Comparison of ENCODE assay signal across 30 cellular contexts in the genomic region with DNA sequence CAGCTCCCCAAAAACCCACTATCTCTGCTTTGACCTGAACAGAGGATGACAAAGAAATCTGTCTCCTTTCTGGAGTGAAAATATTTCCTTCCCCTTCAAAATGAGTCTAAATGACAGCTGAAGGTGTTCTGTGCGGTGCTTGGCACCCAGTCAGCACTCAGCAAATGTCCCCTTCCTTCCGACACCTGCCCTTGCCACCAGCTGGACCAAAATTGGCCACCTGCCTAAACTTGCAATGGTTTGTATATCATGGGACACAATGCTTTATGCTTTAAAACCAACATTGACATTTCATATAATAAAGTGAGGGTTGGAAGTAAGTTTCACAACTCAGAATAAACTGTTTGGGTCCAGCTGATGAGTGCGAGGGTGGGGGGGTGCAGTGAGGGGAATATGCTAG. TPM values are rescaled to one million over a fixed set of nuclear protein-coding genes. Genes with fewer than 3 reads are reported as not detected.
DNase-seq lines count a peak whose midpoint lies in the region; ATAC-seq and TF ChIP-seq lines count a peak whose summit lies in the region.
"Had no signal": no experiment of that assay in that cellular context is flagged by ENCODE, and none has a peak within 500 bp of the region (broad histone marks: within the 10 kb centered on the region; RNA-seq: fewer than 3 reads in every experiment).

No MANE protein-coding gene starts in this region.

- no peaks in the 10 kb centered on the region for H3K4me1 ChIP-seq in GM23338 (ENCODE audit: insufficient read depth)
- H3K4me1 ChIP-seq: body of pancreas, gastrocnemius medialis, HAP-1, neural progenitor cell, uterus had no signal

- no peaks in the 10 kb centered on the region for H3K79me2 ChIP-seq in GM23338 (replicated peaks; ENCODE audit: insufficient read depth)
- H3K79me2 ChIP-seq: hepatocyte had no signal

- ATAC-seq in GM23338, result no peak
- peak; percentile 73 for ATAC-seq in left colon
- ATAC-seq in HG02938 (IDR thresholded peaks at IDR 0.05; ENCODE audit: unreplicated experiment), result no peak
- ATAC-seq: body of pancreas; gastrocnemius medialis; left cardiac atrium; Panc1; sciatic nerve; stimulated activated effector memory CD8-positive, alpha-beta T cell treated with anti-CD3 and anti-CD28 coated beads, Interleukin-12 subunit alpha, Interleukin-12 subunit beta, amount 100 ng/mL, for 72 hours; T-cell had no signal

- no peaks in the 10 kb centered on the region for H3K36me3 Mint-ChIP-seq in GM23338 (ENCODE audit: low read depth)
- H3K36me3 Mint-ChIP-seq: neural progenitor cell; stimulated activated effector memory CD8-positive, alpha-beta T cell treated with anti-CD3 and anti-CD28 coated beads, Interleukin-12 subunit alpha, Interleukin-12 subunit beta, amount 100 ng/mL, for 72 hours; T-cell had no signal

- no peak overlapping the region for H3K4me3 Mint-ChIP-seq in GM23338
- H3K4me3 Mint-ChIP-seq: neural progenitor cell; stimulated activated effector memory CD8-positive, alpha-beta T cell treated with anti-CD3 and anti-CD28 coated beads, Interleukin-12 subunit alpha, Interleukin-12 subunit beta, amount 100 ng/mL, for 72 hours; T-cell had no signal

- H3K27ac Mint-ChIP-seq in GM23338, result no peak overlapping the region
- H3K27ac Mint-ChIP-seq: neural progenitor cell; stimulated activated effector memory CD8-positive, alpha-beta T cell treated with anti-CD3 and anti-CD28 coated beads, Interleukin-12 subunit alpha, Interleukin-12 subunit beta, amount 100 ng/mL, for 72 hours; T-cell had no signal

- no peaks in the 10 kb centered on the region for H3K9me3 Mint-ChIP-seq in GM23338
- H3K9me3 Mint-ChIP-seq: neural progenitor cell; stimulated activated effector memory CD8-positive, alpha-beta T cell treated with anti-CD3 and anti-CD28 coated beads, Interleukin-12 subunit alpha, Interleukin-12 subunit beta, amount 100 ng/mL, for 72 hours; T-cell had no signal

- H2AFZ ChIP-seq in GM23338, result 0 out of 2 replicates have a peak overlapping the region, but pooled peaks have one; percentile 56
- H2AFZ ChIP-seq: hepatocyte, neural progenitor cell had no signal

- no peaks in the 10 kb centered on the region for H3K27me3 ChIP-seq in GM23338 (ENCODE audit: insufficient read depth)
- H3K27me3 ChIP-seq: body of pancreas, gastrocnemius medialis, hepatocyte, uterus had no signal

- no peaks in the 10 kb centered on the region for H4K20me1 ChIP-seq in GM23338 (replicated peaks; ENCODE audit: insufficient read depth)

- H3F3A ChIP-seq in GM23338 (replicated peaks; ENCODE audit: low read depth), result no peaks in the 10 kb centered on the region

- no peaks in the 10 kb centered on the region for H3K4me1 Mint-ChIP-seq in GM23338
- H3K4me1 Mint-ChIP-seq: neural progenitor cell; stimulated activated effector memory CD8-positive, alpha-beta T cell treated with anti-CD3 and anti-CD28 coated beads, Interleukin-12 subunit alpha, Interleukin-12 subunit beta, amount 100 ng/mL, for 72 hours; T-cell had no signal

- H3K9me2 ChIP-seq in GM23338 (ENCODE audit: insufficient read depth), result no peaks in the 10 kb centered on the region

- H3K4me3 ChIP-seq in GM23338, result no peak overlapping the region
- H3K4me3 ChIP-seq: body of pancreas, gastrocnemius medialis, HAP-1, hepatocyte, neural progenitor cell, SJCRH30, uterus had no signal

- no peak overlapping the region for H3K4me2 ChIP-seq in GM23338
- H3K4me2 ChIP-seq: hepatocyte, neural progenitor cell had no signal

- DNase-seq in DMS153 (lab: John Stamatoyannopoulos, UW), result peak; percentile 8
- DNase-seq in GM23338 (ENCODE audit: low spot score), result no peak
- peak; percentile 60 for DNase-seq in NCI-H69 (lab: John Stamatoyannopoulos, UW)
- DNase-seq in left colon, result peak; percentile 51
- no peak for DNase-seq in DMS114 treated with DMSO at 0.1 percent for 48 hours (lab: John Stamatoyannopoulos, UW; ENCODE audit: unreplicated experiment)
- no peak for DNase-seq in HPDE6-E6E7 (ENCODE audit: extremely low spot score)
- no peak for DNase-seq in glomerular visceral epithelial cell (ENCODE audit: extremely low spot score)
- DNase-seq: activated CD4-positive, alpha-beta T cell treated with anti-CD3 and anti-CD28 coated beads, Interleukin-2, amount 50 U/mL, for 4 hours; activated CD4-positive, CD25-positive, alpha-beta regulatory T cell; activated naive CD4-positive, alpha-beta T cell treated with Interleukin-2 at 50 U/mL for 16 hours; cerebellar nuclear complex; gastrocnemius medialis; GF-D8; KBM-7; left cardiac atrium; NCI-H1694 treated with DMSO at 0.1 percent for 48 hours; NCI-H446 treated with DMSO at 0.1 percent for 48 hours; stimulated activated CD4-positive, alpha-beta T cell treated with anti-CD3 and anti-CD28 coated beads, Interleukin-4, amount 100 ng/mL, for 24 hours; T-cell; uterus had no signal

- TF ChIP-seq CTCF in GM23338 (conservative IDR thresholded peaks at IDR 0.05; ENCODE audit: low read depth in 2 of 2), result no peak

- H3K27ac ChIP-seq in GM23338 (ENCODE audit: low read depth), result no peak overlapping the region
- H3K27ac ChIP-seq: body of pancreas, C4-2B, gastrocnemius medialis, hepatocyte, neural progenitor cell, SJCRH30, uterus had no signal

- intact Hi-C loops in left colon (cut with DNase I, micrococcal nuclease), result no loop called here

- no peaks in the 10 kb centered on the region for H3K27me3 Mint-ChIP-seq in GM23338 (ENCODE audit: insufficient read depth, low read depth, poor library complexity)

- no peaks in the 10 kb centered on the region for H3K36me3 ChIP-seq in GM23338 (ENCODE audit: insufficient read depth)
- H3K36me3 ChIP-seq: gastrocnemius medialis, HAP-1, neural progenitor cell, SJCRH30, uterus had no signal

TF ChIP-seq in GM23338, 12 proteins besides CTCF, POLR2A, EP300 and RAD21 (continues in another document):
- TF ChIP-seq ZNF331 (CRISPR knock-in tag; IDR thresholded peaks at IDR 0.05; ENCODE audit: low read depth) (no peak), JUNB (IDR thresholded peaks at IDR 0.05; ENCODE audit: unreplicated experiment) (no peak)
- TF ChIP-seq, protein P1, sequence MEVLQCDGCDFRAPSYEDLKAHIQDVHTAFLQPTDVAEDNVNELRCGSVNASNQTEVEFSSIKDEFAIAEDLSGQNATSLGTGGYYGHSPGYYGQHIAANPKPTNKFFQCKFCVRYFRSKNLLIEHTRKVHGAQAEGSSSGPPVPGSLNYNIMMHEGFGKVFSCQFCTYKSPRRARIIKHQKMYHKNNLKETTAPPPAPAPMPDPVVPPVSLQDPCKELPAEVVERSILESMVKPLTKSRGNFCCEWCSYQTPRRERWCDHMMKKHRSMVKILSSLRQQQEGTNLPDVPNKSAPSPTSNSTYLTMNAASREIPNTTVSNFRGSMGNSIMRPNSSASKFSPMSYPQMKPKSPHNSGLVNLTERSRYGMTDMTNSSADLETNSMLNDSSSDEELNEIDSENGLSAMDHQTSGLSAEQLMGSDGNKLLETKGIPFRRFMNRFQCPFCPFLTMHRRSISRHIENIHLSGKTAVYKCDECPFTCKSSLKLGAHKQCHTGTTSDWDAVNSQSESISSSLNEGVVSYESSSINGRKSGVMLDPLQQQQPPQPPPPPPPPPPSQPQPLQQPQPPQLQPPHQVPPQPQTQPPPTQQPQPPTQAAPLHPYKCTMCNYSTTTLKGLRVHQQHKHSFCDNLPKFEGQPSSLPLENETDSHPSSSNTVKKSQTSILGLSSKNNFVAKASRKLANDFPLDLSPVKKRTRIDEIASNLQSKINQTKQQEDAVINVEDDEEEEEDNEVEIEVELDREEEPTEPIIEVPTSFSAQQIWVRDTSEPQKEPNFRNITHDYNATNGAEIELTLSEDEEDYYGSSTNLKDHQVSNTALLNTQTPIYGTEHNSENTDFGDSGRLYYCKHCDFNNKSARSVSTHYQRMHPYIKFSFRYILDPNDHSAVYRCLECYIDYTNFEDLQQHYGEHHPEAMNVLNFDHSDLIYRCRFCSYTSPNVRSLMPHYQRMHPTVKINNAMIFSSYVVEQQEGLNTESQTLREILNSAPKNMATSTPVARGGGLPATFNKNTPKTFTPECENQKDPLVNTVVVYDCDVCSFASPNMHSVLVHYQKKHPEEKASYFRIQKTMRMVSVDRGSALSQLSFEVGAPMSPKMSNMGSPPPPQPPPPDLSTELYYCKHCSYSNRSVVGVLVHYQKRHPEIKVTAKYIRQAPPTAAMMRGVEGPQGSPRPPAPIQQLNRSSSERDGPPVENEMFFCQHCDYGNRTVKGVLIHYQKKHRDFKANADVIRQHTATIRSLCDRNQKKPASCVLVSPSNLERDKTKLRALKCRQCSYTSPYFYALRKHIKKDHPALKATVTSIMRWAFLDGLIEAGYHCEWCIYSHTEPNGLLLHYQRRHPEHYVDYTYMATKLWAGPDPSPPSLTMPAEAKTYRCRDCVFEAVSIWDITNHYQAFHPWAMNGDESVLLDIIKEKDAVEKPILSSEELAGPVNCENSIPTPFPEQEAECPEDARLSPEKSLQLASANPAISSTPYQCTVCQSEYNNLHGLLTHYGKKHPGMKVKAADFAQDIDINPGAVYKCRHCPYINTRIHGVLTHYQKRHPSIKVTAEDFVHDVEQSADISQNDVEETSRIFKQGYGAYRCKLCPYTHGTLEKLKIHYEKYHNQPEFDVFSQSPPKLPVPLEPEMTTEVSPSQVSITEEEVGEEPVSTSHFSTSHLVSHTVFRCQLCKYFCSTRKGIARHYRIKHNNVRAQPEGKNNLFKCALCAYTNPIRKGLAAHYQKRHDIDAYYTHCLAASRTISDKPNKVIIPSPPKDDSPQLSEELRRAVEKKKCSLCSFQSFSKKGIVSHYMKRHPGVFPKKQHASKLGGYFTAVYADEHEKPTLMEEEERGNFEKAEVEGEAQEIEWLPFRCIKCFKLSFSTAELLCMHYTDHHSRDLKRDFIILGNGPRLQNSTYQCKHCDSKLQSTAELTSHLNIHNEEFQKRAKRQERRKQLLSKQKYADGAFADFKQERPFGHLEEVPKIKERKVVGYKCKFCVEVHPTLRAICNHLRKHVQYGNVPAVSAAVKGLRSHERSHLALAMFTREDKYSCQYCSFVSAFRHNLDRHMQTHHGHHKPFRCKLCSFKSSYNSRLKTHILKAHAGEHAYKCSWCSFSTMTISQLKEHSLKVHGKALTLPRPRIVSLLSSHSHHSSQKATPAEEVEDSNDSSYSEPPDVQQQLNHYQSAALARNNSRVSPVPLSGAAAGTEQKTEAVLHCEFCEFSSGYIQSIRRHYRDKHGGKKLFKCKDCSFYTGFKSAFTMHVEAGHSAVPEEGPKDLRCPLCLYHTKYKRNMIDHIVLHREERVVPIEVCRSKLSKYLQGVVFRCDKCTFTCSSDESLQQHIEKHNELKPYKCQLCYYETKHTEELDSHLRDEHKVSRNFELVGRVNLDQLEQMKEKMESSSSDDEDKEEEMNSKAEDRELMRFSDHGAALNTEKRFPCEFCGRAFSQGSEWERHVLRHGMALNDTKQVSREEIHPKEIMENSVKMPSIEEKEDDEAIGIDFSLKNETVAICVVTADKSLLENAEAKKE (CRISPR knock-in tag; IDR thresholded peaks at IDR 0.05), result no peak

RNA-seq across cellular contexts. Expression of gene TTC1, which starts 7.5 kb away (rescaled TPM):
- total RNA-seq in GM23338 (2014; rRNA removed; shearing (Covaris generic)), result 48.9 and 51.5 TPM in 2 replicates
- polyA plus RNA-seq in GM23338 (2016; fragmentation: Nextera tagmentation; extraction: Ambion mirVana), result 115 and 131 TPM in 2 replicates
- total RNA-seq in left colon, result 10 to 100 TPM; 40.2 to 41.7 TPM

Comparison
In these comparisons a context has a peak if more than half of its experiments do, and no peak if none do; other contexts are left out.
1. DNase-seq: peak in DMS153 (single experiment), NCI-H69 (single experiment) and left colon (2 of 2); none in GM23338 (single experiment), DMS114 treated with DMSO at 0.1 percent for 48 hours (single experiment), HPDE6-E6E7 (single experiment) and glomerular visceral epithelial cell (single experiment).